In genomic region chr3:23894166-23895061, GRCh38 we compare ENCODE assay signal across 1 cellular context.
TF ChIP-seq lines count a peak whose summit lies in the region.

No MANE protein-coding gene starts in this region.

TF ChIP-seq in GM12891, 5 proteins besides CTCF, POLR2A, EP300 and RAD21:
- TF ChIP-seq POU2F2 (IDR thresholded peaks at IDR 0.05; ENCODE audit: low read depth, low read length), result no peak
- TF ChIP-seq POLR2AphosphoS5 (IDR thresholded peaks at IDR 0.05; ENCODE audit: low read depth, low read length), result no peak
- no peak for TF ChIP-seq PAX5 (IDR thresholded peaks at IDR 0.05; ENCODE audit: insufficient read depth, low read length, severe bottlenecking)
- TF ChIP-seq SPI1 (IDR thresholded peaks at IDR 0.05; ENCODE audit: low read depth, low read length), result no peak
- TF ChIP-seq TAF1 (IDR thresholded peaks at IDR 0.05; ENCODE audit: low read depth, low read length), result no peak
